In genomic region chr15:74584779-74585178, GRCh38 we compare ENCODE assay signal across 1 cellular context.
TF ChIP-seq lines count a peak whose summit lies in the region.

No MANE protein-coding gene starts in this region.

TF ChIP-seq in HEK293, 187 proteins besides CTCF, POLR2A, EP300 and RAD21 (continued from another document and continues in another):
- no peak for TF ChIP-seq REST (tag by site-specific recombination; IDR thresholded peaks at IDR 0.05)
- TF ChIP-seq, protein P1, sequence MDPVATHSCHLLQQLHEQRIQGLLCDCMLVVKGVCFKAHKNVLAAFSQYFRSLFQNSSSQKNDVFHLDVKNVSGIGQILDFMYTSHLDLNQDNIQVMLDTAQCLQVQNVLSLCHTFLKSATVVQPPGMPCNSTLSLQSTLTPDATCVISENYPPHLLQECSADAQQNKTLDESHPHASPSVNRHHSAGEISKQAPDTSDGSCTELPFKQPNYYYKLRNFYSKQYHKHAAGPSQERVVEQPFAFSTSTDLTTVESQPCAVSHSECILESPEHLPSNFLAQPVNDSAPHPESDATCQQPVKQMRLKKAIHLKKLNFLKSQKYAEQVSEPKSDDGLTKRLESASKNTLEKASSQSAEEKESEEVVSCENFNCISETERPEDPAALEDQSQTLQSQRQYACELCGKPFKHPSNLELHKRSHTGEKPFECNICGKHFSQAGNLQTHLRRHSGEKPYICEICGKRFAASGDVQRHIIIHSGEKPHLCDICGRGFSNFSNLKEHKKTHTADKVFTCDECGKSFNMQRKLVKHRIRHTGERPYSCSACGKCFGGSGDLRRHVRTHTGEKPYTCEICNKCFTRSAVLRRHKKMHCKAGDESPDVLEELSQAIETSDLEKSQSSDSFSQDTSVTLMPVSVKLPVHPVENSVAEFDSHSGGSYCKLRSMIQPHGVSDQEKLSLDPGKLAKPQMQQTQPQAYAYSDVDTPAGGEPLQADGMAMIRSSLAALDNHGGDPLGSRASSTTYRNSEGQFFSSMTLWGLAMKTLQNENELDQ (tag by site-specific recombination; IDR thresholded peaks at IDR 0.05; ENCODE audit: low read depth), result no peak
- TF ChIP-seq IKZF3 (tag by site-specific recombination; IDR thresholded peaks at IDR 0.05), result peak; percentile 58; the same call in 1 of the 2 replicates
- TF ChIP-seq, protein P2, sequence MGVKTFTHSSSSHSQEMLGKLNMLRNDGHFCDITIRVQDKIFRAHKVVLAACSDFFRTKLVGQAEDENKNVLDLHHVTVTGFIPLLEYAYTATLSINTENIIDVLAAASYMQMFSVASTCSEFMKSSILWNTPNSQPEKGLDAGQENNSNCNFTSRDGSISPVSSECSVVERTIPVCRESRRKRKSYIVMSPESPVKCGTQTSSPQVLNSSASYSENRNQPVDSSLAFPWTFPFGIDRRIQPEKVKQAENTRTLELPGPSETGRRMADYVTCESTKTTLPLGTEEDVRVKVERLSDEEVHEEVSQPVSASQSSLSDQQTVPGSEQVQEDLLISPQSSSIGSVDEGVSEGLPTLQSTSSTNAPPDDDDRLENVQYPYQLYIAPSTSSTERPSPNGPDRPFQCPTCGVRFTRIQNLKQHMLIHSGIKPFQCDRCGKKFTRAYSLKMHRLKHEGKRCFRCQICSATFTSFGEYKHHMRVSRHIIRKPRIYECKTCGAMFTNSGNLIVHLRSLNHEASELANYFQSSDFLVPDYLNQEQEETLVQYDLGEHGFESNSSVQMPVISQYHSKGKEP (tag by site-specific recombination; IDR thresholded peaks at IDR 0.05), result peak; percentile 89
- no peak for TF ChIP-seq ZFP41 (tag by site-specific recombination; IDR thresholded peaks at IDR 0.05; ENCODE audit: borderline replicate concordance)
- no peak for TF ChIP-seq ZNF670 (tag by site-specific recombination; IDR thresholded peaks at IDR 0.05; ENCODE audit: low read depth)
- no peak for TF ChIP-seq RBAK (tag by site-specific recombination; IDR thresholded peaks at IDR 0.05)
- TF ChIP-seq ZNF324 (tag by site-specific recombination; IDR thresholded peaks at IDR 0.05), result 0 out of 2 replicates have a peak, but pooled peaks have one; percentile 19
- TF ChIP-seq, protein P3, sequence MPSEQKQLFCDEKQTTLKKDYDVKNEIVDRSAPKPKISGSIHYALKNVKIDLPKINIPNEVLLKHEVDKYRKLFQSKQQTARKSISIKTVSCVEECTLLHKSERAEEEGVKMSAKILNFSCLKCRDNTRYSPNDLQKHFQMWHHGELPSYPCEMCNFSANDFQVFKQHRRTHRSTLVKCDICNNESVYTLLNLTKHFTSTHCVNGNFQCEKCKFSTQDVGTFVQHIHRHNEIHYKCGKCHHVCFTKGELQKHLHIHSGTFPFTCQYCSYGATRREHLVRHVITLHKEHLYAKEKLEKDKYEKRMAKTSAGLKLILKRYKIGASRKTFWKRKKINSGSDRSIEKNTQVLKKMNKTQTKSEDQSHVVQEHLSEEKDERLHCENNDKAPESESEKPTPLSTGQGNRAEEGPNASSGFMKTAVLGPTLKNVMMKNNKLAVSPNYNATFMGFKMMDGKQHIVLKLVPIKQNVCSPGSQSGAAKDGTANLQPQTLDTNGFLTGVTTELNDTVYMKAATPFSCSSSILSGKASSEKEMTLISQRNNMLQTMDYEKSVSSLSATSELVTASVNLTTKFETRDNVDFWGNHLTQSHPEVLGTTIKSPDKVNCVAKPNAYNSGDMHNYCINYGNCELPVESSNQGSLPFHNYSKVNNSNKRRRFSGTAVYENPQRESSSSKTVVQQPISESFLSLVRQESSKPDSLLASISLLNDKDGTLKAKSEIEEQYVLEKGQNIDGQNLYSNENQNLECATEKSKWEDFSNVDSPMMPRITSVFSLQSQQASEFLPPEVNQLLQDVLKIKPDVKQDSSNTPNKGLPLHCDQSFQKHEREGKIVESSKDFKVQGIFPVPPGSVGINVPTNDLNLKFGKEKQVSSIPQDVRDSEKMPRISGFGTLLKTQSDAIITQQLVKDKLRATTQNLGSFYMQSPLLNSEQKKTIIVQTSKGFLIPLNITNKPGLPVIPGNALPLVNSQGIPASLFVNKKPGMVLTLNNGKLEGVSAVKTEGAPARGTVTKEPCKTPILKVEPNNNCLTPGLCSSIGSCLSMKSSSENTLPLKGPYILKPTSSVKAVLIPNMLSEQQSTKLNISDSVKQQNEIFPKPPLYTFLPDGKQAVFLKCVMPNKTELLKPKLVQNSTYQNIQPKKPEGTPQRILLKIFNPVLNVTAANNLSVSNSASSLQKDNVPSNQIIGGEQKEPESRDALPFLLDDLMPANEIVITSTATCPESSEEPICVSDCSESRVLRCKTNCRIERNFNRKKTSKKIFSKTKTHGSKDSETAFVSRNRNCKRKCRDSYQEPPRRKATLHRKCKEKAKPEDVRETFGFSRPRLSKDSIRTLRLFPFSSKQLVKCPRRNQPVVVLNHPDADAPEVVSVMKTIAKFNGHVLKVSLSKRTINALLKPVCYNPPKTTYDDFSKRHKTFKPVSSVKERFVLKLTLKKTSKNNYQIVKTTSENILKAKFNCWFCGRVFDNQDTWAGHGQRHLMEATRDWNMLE (tag by site-specific recombination; conservative IDR thresholded peaks at IDR 0.05; ENCODE audit: low read depth), result no peak
- TF ChIP-seq ZNF175 (tag by site-specific recombination; IDR thresholded peaks at IDR 0.05), result no peak
- TF ChIP-seq ZNF514 (tag by site-specific recombination; IDR thresholded peaks at IDR 0.05), result no peak
- TF ChIP-seq, protein P4, sequence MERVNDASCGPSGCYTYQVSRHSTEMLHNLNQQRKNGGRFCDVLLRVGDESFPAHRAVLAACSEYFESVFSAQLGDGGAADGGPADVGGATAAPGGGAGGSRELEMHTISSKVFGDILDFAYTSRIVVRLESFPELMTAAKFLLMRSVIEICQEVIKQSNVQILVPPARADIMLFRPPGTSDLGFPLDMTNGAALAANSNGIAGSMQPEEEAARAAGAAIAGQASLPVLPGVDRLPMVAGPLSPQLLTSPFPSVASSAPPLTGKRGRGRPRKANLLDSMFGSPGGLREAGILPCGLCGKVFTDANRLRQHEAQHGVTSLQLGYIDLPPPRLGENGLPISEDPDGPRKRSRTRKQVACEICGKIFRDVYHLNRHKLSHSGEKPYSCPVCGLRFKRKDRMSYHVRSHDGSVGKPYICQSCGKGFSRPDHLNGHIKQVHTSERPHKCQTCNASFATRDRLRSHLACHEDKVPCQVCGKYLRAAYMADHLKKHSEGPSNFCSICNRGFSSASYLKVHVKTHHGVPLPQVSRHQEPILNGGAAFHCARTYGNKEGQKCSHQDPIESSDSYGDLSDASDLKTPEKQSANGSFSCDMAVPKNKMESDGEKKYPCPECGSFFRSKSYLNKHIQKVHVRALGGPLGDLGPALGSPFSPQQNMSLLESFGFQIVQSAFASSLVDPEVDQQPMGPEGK (tag by site-specific recombination; IDR thresholded peaks at IDR 0.05), result peak; percentile 34; the same call in 1 of the 2 replicates
- peak; percentile 76 for TF ChIP-seq ZBTB48 (tag by site-specific recombination; IDR thresholded peaks at IDR 0.05)
- TF ChIP-seq ZBTB1 (tag by site-specific recombination; IDR thresholded peaks at IDR 0.05), result no peak
- TF ChIP-seq, protein P5, sequence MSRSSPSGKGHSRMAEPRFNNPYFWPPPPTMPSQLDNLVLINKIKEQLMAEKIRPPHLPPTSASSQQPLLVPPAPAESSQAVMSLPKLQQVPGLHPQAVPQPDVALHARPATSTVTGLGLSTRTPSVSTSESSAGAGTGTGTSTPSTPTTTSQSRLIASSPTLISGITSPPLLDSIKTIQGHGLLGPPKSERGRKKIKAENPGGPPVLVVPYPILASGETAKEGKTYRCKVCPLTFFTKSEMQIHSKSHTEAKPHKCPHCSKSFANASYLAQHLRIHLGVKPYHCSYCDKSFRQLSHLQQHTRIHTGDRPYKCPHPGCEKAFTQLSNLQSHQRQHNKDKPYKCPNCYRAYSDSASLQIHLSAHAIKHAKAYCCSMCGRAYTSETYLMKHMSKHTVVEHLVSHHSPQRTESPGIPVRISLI (tag by site-specific recombination; IDR thresholded peaks at IDR 0.05), result no peak
- TF ChIP-seq, protein P6, sequence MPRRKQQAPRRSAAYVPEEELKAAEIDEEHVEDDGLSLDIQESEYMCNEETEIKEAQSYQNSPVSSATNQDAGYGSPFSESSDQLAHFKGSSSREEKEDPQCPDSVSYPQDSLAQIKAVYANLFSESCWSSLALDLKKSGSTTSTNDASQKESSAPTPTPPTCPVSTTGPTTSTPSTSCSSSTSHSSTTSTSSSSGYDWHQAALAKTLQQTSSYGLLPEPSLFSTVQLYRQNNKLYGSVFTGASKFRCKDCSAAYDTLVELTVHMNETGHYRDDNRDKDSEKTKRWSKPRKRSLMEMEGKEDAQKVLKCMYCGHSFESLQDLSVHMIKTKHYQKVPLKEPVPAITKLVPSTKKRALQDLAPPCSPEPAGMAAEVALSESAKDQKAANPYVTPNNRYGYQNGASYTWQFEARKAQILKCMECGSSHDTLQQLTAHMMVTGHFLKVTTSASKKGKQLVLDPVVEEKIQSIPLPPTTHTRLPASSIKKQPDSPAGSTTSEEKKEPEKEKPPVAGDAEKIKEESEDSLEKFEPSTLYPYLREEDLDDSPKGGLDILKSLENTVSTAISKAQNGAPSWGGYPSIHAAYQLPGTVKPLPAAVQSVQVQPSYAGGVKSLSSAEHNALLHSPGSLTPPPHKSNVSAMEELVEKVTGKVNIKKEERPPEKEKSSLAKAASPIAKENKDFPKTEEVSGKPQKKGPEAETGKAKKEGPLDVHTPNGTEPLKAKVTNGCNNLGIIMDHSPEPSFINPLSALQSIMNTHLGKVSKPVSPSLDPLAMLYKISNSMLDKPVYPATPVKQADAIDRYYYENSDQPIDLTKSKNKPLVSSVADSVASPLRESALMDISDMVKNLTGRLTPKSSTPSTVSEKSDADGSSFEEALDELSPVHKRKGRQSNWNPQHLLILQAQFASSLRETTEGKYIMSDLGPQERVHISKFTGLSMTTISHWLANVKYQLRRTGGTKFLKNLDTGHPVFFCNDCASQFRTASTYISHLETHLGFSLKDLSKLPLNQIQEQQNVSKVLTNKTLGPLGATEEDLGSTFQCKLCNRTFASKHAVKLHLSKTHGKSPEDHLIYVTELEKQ (tag by site-specific recombination; IDR thresholded peaks at IDR 0.05; ENCODE audit: borderline replicate concordance), result peak; percentile 59; the same call in 1 of the 2 replicates
- TF ChIP-seq ZNF768 (tag by site-specific recombination; IDR thresholded peaks at IDR 0.05), result no peak
- no peak for TF ChIP-seq SETDB1 (IDR thresholded peaks at IDR 0.05; ENCODE audit: insufficient read length, low read length)
- TF ChIP-seq ZSCAN30 (tag by site-specific recombination; IDR thresholded peaks at IDR 0.05), result peak; percentile 83; the same call in 1 of the 2 replicates
- TF ChIP-seq ZNF184 (tag by site-specific recombination; IDR thresholded peaks at IDR 0.05), result no peak
- TF ChIP-seq ZNF560 (tag by site-specific recombination; IDR thresholded peaks at IDR 0.05; ENCODE audit: borderline replicate concordance), result no peak
- TF ChIP-seq ZNF292 (tag by site-specific recombination; IDR thresholded peaks at IDR 0.05; ENCODE audit: borderline replicate concordance, low read depth), result no peak
- TF ChIP-seq, protein P7, sequence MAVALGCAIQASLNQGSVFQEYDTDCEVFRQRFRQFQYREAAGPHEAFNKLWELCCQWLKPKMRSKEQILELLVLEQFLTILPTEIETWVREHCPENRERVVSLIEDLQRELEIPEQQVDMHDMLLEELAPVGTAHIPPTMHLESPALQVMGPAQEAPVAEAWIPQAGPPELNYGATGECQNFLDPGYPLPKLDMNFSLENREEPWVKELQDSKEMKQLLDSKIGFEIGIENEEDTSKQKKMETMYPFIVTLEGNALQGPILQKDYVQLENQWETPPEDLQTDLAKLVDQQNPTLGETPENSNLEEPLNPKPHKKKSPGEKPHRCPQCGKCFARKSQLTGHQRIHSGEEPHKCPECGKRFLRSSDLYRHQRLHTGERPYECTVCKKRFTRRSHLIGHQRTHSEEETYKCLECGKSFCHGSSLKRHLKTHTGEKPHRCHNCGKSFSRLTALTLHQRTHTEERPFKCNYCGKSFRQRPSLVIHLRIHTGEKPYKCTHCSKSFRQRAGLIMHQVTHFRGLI (tag by site-specific recombination; IDR thresholded peaks at IDR 0.05), result no peak
- TF ChIP-seq KLF7 (tag by site-specific recombination; IDR thresholded peaks at IDR 0.05; ENCODE audit: borderline replicate concordance), result no peak
- TF ChIP-seq KLF9 (tag by site-specific recombination; IDR thresholded peaks at IDR 0.05; ENCODE audit: low read depth), result no peak
- TF ChIP-seq ZNF394 (tag by site-specific recombination; IDR thresholded peaks at IDR 0.05; ENCODE audit: borderline replicate concordance), result no peak
- TF ChIP-seq, protein P8, sequence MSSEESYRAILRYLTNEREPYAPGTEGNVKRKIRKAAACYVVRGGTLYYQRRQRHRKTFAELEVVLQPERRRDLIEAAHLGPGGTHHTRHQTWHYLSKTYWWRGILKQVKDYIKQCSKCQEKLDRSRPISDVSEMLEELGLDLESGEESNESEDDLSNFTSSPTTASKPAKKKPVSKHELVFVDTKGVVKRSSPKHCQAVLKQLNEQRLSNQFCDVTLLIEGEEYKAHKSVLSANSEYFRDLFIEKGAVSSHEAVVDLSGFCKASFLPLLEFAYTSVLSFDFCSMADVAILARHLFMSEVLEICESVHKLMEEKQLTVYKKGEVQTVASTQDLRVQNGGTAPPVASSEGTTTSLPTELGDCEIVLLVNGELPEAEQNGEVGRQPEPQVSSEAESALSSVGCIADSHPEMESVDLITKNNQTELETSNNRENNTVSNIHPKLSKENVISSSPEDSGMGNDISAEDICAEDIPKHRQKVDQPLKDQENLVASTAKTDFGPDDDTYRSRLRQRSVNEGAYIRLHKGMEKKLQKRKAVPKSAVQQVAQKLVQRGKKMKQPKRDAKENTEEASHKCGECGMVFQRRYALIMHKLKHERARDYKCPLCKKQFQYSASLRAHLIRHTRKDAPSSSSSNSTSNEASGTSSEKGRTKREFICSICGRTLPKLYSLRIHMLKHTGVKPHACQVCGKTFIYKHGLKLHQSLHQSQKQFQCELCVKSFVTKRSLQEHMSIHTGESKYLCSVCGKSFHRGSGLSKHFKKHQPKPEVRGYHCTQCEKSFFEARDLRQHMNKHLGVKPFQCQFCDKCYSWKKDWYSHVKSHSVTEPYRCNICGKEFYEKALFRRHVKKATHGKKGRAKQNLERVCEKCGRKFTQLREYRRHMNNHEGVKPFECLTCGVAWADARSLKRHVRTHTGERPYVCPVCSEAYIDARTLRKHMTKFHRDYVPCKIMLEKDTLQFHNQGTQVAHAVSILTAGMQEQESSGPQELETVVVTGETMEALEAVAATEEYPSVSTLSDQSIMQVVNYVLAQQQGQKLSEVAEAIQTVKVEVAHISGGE (tag by site-specific recombination; conservative IDR thresholded peaks at IDR 0.05; ENCODE audit: low read depth), result peak; percentile 70
